In genomic region chr5:10503321-10503720, GRCh38 we compare ENCODE assay signal across 1 cellular context.
TF ChIP-seq lines count a peak whose summit lies in the region.

No MANE protein-coding gene starts in this region.

TF ChIP-seq in IMR-90, 13 proteins besides CTCF, POLR2A, EP300 and RAD21 (continued from another document):
- no peak for TF ChIP-seq ELK1 (IDR thresholded peaks at IDR 0.05; ENCODE audit: borderline replicate concordance, low read depth, low read length)
TF ChIP-seq in IMR-90: peak in this region for 0.
